In the genomic region with DNA sequence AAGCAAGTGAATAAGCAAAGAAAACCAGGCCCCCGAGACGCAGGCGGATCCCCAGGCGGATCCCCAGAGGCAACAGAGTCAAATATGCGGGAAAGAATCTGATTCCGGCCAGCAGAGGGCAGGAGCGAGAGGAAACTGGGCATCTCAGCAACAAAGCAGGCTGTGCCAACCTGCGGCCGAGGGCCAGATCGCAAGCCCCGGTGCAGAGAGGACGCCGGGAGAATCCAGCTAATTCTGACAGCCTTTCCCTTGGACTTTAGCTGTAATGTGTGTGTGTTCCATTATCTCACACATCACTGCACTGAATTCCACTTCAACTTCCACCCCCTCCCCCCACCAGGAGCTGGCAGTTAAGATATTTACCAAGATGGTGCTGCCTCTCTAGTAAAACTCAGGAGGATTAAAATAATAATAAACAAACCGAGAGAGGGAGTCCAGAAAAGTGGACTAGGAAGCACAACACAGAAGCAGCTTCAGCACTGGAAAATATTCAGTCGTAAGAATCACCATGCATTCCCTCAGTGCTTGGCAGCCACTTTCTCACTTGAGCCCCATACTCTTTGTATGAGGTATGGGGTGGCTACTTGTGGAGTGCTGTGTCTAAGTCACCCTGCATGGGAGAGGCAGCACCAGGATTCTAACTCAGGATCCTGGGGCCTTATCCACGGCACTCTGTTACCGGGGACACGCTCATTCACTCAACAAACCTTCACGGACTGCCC, we compare ENCODE assay signal across 8 cellular contexts.
DNase-seq lines count a peak whose midpoint lies in the region; ATAC-seq and TF ChIP-seq lines count a peak whose summit lies in the region.

No MANE protein-coding gene starts in this region.

- H3K27ac Mint-ChIP-seq in activated naive CD8-positive, alpha-beta T cell treated with anti-CD3 and anti-CD28 coated beads, Interleukin-2, amount 10 ng/mL, durations not matched to agents 7 days and 5 days: no peak overlapping the region
- H3K27ac Mint-ChIP-seq in progenitor cell of endocrine pancreas: no peak overlapping the region

- no peak overlapping the region for H3K4me3 ChIP-seq in upper lobe of left lung

- no peaks in the 10 kb centered on the region for H3K9me3 ChIP-seq in upper lobe of left lung

- TF ChIP-seq POLR2A in upper lobe of left lung (IDR thresholded peaks at IDR 0.05): no peak

- TF ChIP-seq CTCF in progenitor cell of endocrine pancreas (IDR thresholded peaks at IDR 0.05; ENCODE audit: unreplicated experiment) (peak; percentile 87), upper lobe of left lung (IDR thresholded peaks at IDR 0.05) (peak; percentile 78 to 88 (median 82))

- whole genome bisulfite sequencing in upper lobe of left lung, 2 donors: 24 to 44% methylated on average over 10 to 19 of the region's 19 CpGs

- POLR2A ChIA-PET in activated naive CD8-positive, alpha-beta T cell treated with anti-CD3 and anti-CD28 coated beads, Interleukin-2, amount 10 ng/mL, durations not matched to agents 7 days and 5 days (lab: Charles Lee): no interaction called here

- intact Hi-C loops in Right ventricle myocardium superior (cut with DNase I): loop anchor here (10.0 kb wide), 1 partner anchor 108 kb away; no protein-coding TSS in a partner anchor

- H3K36me3 ChIP-seq in upper lobe of left lung: no peaks in the 10 kb centered on the region

- H3K36me3 Mint-ChIP-seq in activated naive CD8-positive, alpha-beta T cell treated with anti-CD3 and anti-CD28 coated beads, Interleukin-2, amount 10 ng/mL, durations not matched to agents 7 days and 5 days: peaks cover 3% of the 10 kb centered on the region
- H3K36me3 Mint-ChIP-seq in progenitor cell of endocrine pancreas (ENCODE audit: insufficient read depth): no peaks in the 10 kb centered on the region

- DNase-seq in NCI-H2081 (lab: John Stamatoyannopoulos, UW): peak; percentile 69 to 78
- no peak for DNase-seq in NCI-H2081 treated with DMSO at 0.1 percent for 48 hours (lab: John Stamatoyannopoulos, UW)
- peak; percentile 79 for DNase-seq in NCI-H1092 (lab: John Stamatoyannopoulos, UW)
- DNase-seq in SKM-1 treated with dmso at 0.1 percent for 144 hours (lab: John Stamatoyannopoulos, UW; ENCODE audit: unreplicated experiment): peak; percentile 76
- DNase-seq in activated naive CD8-positive, alpha-beta T cell treated with anti-CD3 and anti-CD28 coated beads, Interleukin-2, amount 10 ng/mL, durations not matched to agents 7 days and 5 days: peak; percentile 76
- DNase-seq in Right ventricle myocardium superior: peak; percentile 92
- peak; percentile 77 for DNase-seq in progenitor cell of endocrine pancreas (ENCODE audit: low spot score, unreplicated experiment)
- peak; percentile 82 to 84 for DNase-seq in upper lobe of left lung

- no peak for TF ChIP-seq EP300 in upper lobe of left lung (IDR thresholded peaks at IDR 0.05)

- ATAC-seq in activated naive CD8-positive, alpha-beta T cell treated with anti-CD3 and anti-CD28 coated beads, Interleukin-2, amount 10 ng/mL, durations not matched to agents 7 days and 5 days (ENCODE audit: low read depth): peak; percentile 30
- ATAC-seq in Right ventricle myocardium superior (ENCODE audit: poor library complexity) (peak; percentile 97), upper lobe of left lung (ENCODE audit: low FRiP score in 2 of 2) (peak; percentile 89)

- peaks cover 41% of the 10 kb centered on the region for H3K4me1 Mint-ChIP-seq in activated naive CD8-positive, alpha-beta T cell treated with anti-CD3 and anti-CD28 coated beads, Interleukin-2, amount 10 ng/mL, durations not matched to agents 7 days and 5 days
- peaks cover 3% of the 10 kb centered on the region for H3K4me1 Mint-ChIP-seq in progenitor cell of endocrine pancreas (ENCODE audit: low read depth)

- peaks cover 9 to 22% (median 11%) of the 10 kb centered on the region in 4 donors for H3K4me1 ChIP-seq in upper lobe of left lung

- peak overlapping the region; percentile 10 for H3K4me3 Mint-ChIP-seq in activated naive CD8-positive, alpha-beta T cell treated with anti-CD3 and anti-CD28 coated beads, Interleukin-2, amount 10 ng/mL, durations not matched to agents 7 days and 5 days
- no peak overlapping the region for H3K4me3 Mint-ChIP-seq in progenitor cell of endocrine pancreas (ENCODE audit: low read depth)

- no peaks in the 10 kb centered on the region for H3K27me3 ChIP-seq in upper lobe of left lung

- peaks cover 5% of the 10 kb centered on the region for H3K27me3 Mint-ChIP-seq in activated naive CD8-positive, alpha-beta T cell treated with anti-CD3 and anti-CD28 coated beads, Interleukin-2, amount 10 ng/mL, durations not matched to agents 7 days and 5 days
- H3K27me3 Mint-ChIP-seq in progenitor cell of endocrine pancreas: peaks cover 21% of the 10 kb centered on the region

- H3K9me3 Mint-ChIP-seq in activated naive CD8-positive, alpha-beta T cell treated with anti-CD3 and anti-CD28 coated beads, Interleukin-2, amount 10 ng/mL, durations not matched to agents 7 days and 5 days: peaks cover 2% of the 10 kb centered on the region
- peaks cover 12% of the 10 kb centered on the region for H3K9me3 Mint-ChIP-seq in progenitor cell of endocrine pancreas (ENCODE audit: low read depth)

- no peak overlapping the region for H3K27ac ChIP-seq in upper lobe of left lung

Comparison
In these comparisons a context has a peak if more than half of its experiments do, and no peak if none do; other contexts are left out.
1. ATAC-seq: peak in every context shown above with its lines; median percentile 97 in Right ventricle myocardium superior; 89 in upper lobe of left lung; 30 in activated naive CD8-positive, alpha-beta T cell treated with anti-CD3 and anti-CD28 coated beads, Interleukin-2, amount 10 ng/mL, durations not matched to agents 7 days and 5 days.